ENCODE assay signal across 7 cellular contexts in the genomic region with DNA sequence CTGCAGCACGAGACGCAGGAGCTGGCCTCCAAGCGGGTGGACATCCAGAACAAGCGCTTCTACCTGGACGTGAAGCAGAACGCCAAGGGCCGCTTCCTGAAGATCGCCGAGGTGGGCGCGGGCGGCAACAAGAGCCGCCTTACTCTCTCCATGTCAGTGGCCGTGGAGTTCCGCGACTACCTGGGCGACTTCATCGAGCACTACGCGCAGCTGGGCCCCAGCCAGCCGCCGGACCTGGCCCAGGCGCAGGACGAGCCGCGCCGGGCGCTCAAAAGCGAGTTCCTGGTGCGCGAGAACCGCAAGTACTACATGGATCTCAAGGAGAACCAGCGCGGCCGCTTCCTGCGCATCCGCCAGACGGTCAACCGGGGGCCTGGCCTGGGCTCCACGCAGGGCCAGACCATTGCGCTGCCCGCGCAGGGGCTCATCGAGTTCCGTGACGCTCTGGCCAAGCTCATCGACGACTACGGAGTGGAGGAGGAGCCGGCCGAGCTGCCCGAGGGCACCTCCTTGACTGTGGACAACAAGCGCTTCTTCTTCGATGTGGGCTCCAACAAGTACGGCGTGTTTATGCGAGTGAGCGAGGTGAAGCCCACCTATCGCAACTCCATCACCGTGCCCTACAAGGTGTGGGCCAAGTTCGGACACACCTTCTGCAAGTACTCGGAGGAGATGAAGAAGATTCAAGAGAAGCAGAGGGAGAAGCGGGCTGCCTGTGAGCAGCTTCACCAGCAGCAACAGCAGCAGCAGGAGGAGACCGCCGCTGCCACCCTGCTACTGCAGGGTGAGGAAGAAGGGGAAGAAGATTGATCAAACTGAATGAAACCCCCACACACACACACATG. TPM values are rescaled to one million over a fixed set of nuclear protein-coding genes. Genes with fewer than 3 reads are reported as not detected.
DNase-seq lines count a peak whose midpoint lies in the region; ATAC-seq and TF ChIP-seq lines count a peak whose summit lies in the region.

No MANE protein-coding gene starts in this region.

- intact Hi-C loops in activated B cell treated with CpG ODN at 0.5 μM for 24 hours (cut with micrococcal nuclease) = loop anchor here (1.0 to 10.0 kb wide), 9 partner anchors 7 to 722 kb away; partner anchors contain the start of genes CYSTM1 and WDR55
- intact Hi-C loops in colonic mucosa (cut with DNase I) = no loop called here
- intact Hi-C loops in left lung (cut with DNase I) = no loop called here

- DNase-seq in HAP-1 (ENCODE audit: low spot score in 2 of 2) (peak in 1 of 2 experiments; percentile 64), MM.1S (peak; percentile 42), activated B cell treated with CpG ODN at 0.5 μM for 24 hours (peak; percentile 49), colonic mucosa (peak; percentile 64), left lung (peak; percentile 71 to 93)
- peak in 2 of 3 donors; percentile 12 to 18 for DNase-seq in stimulated activated CD4-positive, alpha-beta T cell treated with anti-CD3 and anti-CD28 coated beads, TNF-alpha, amount 100 ng/mL, for 48 hours (ENCODE audit: low read depth in 3 of 3)

- H3K27ac ChIP-seq in MM.1S (ENCODE audit: low read length) (peak overlapping the region; percentile 49; the same call in 1 of the 2 replicates), colonic mucosa (peak overlapping the region; percentile 91), left lung (peak overlapping the region; percentile 89 to 91)

- peaks cover 64% of the 10 kb centered on the region for H3K4me1 Mint-ChIP-seq in activated B cell treated with CpG ODN at 0.5 μM for 24 hours

- no peaks in the 10 kb centered on the region for H3K9me3 Mint-ChIP-seq in activated B cell treated with CpG ODN at 0.5 μM for 24 hours

- H3K9ac ChIP-seq in MM.1S (ENCODE audit: low read length) = peak overlapping the region; percentile 68; the same call in 1 of the 2 replicates
- H3K9ac ChIP-seq in colonic mucosa (ENCODE audit: low read depth in 2 of 2, low read length in 2 of 2) = peak overlapping the region; percentile 80 to 87

- H3K9me3 ChIP-seq in HAP-1 = no peaks in the 10 kb centered on the region
- no peaks in the 10 kb centered on the region for H3K9me3 ChIP-seq in MM.1S (replicated peaks; ENCODE audit: insufficient read depth, low read length)
- H3K9me3 ChIP-seq in colonic mucosa = no peaks in the 10 kb centered on the region
- no peaks in the 10 kb centered on the region for H3K9me3 ChIP-seq in left lung

- peak overlapping the region; percentile 94 for H3K4me3 Mint-ChIP-seq in activated B cell treated with CpG ODN at 0.5 μM for 24 hours

- in situ Hi-C loops in HAP-1 (cut with MboI; ENCODE audit: low sequenced_read_pairs) = no loop called here

- H3K27me3 Mint-ChIP-seq in activated B cell treated with CpG ODN at 0.5 μM for 24 hours = peaks cover 2% of the 10 kb centered on the region

- H3K36me3 Mint-ChIP-seq in activated B cell treated with CpG ODN at 0.5 μM for 24 hours (ENCODE audit: low read depth) = no peaks in the 10 kb centered on the region

- ATAC-seq in activated B cell treated with CpG ODN at 0.5 μM for 24 hours (ENCODE audit: low read depth) = peak; percentile 17
- ATAC-seq in left lung = peak; percentile 67

- H3K79me2 ChIP-seq in MM.1S (ENCODE audit: low read length) = peaks cover 66% of the 10 kb centered on the region

- no peak for TF ChIP-seq CTCF in GM12875 (IDR thresholded peaks at IDR 0.05; ENCODE audit: borderline replicate concordance, insufficient read depth, low read depth, low read length)
- TF ChIP-seq CTCF in MM.1S (IDR thresholded peaks at IDR 0.05; ENCODE audit: low read length) = no peak
- TF ChIP-seq CTCF in activated B cell treated with CpG ODN at 0.5 μM for 24 hours (IDR thresholded peaks at IDR 0.05) = no peak
- TF ChIP-seq CTCF in colonic mucosa (IDR thresholded peaks at IDR 0.05) = no peak
- no peak for TF ChIP-seq CTCF in left lung (IDR thresholded peaks at IDR 0.05)

- peaks cover 5% of the 10 kb centered on the region; the same call in 1 of the 2 replicates for H4K20me1 ChIP-seq in MM.1S (ENCODE audit: insufficient read depth, low read length)

- H2AFZ ChIP-seq in MM.1S (ENCODE audit: low read length) = peak overlapping the region; percentile 56

- H3K4me1 ChIP-seq in HAP-1 (peaks cover 68% of the 10 kb centered on the region), MM.1S (ENCODE audit: low read length) (0 out of 2 replicates have a peak, but pooled peaks cover 8% of the 10 kb centered on the region), colonic mucosa (peaks cover 7% of the 10 kb centered on the region), left lung (peaks cover 26 to 65% of the 10 kb centered on the region in 2 donors)

- peak overlapping the region; percentile 88 for H3K27ac Mint-ChIP-seq in activated B cell treated with CpG ODN at 0.5 μM for 24 hours

- 0 out of 2 replicates have a peak, but pooled peaks cover 6% of the 10 kb centered on the region for H3K36me3 ChIP-seq in HAP-1 (replicated peaks)
- no peaks in the 10 kb centered on the region for H3K36me3 ChIP-seq in MM.1S (replicated peaks; ENCODE audit: insufficient read depth, low read length)
- H3K36me3 ChIP-seq in colonic mucosa = no peaks in the 10 kb centered on the region
- H3K36me3 ChIP-seq in left lung = no peaks in the 10 kb centered on the region

- POLR2A ChIA-PET in activated B cell treated with CpG ODN at 0.5 μM for 24 hours (lab: Charles Lee) = interaction anchor here (0.5 to 1.9 kb wide), 9 partner anchors 17 to 1745 kb away, joined by 3 to 9 read pairs (median 5); partner anchors contain the start of genes ANKHD1 and CYSTM1

- CTCF ChIA-PET in activated B cell treated with CpG ODN at 0.5 μM for 24 hours (lab: Charles Lee) = interaction anchor here (1.4 to 6.2 kb wide), 3 partner anchors 30 to 42 kb away, joined by 5 to 59 read pairs (median 6); no protein-coding TSS in a partner anchor

- H3K4me2 ChIP-seq in MM.1S (ENCODE audit: low read depth, low read length) = peak overlapping the region; percentile 80

- H3F3A ChIP-seq in MM.1S (ENCODE audit: insufficient read depth, low read length) = peaks cover 11% of the 10 kb centered on the region

- no peaks in the 10 kb centered on the region for H3K27me3 ChIP-seq in HAP-1 (ENCODE audit: low read depth)
- H3K27me3 ChIP-seq in MM.1S (replicated peaks; ENCODE audit: insufficient read depth, low read length) = no peaks in the 10 kb centered on the region
- no peaks in the 10 kb centered on the region for H3K27me3 ChIP-seq in colonic mucosa
- peaks cover 0 to 38% of the 10 kb centered on the region in 2 donors for H3K27me3 ChIP-seq in left lung

- H3K4me3 ChIP-seq in GM12875 (ENCODE audit: low read depth, low read length) (peak overlapping the region; percentile 98), HAP-1 (peak overlapping the region; percentile 69), MM.1S (ENCODE audit: low read length) (peak overlapping the region; percentile 83), colonic mucosa (peak overlapping the region; percentile 66), left lung (peak overlapping the region; percentile 49 to 68)

- H3K9me2 ChIP-seq in MM.1S (replicated peaks; ENCODE audit: insufficient read depth, low read length) = no peaks in the 10 kb centered on the region

RNA-seq across cellular contexts. Expression of gene PURA, which starts 0.7 kb away (rescaled TPM):
- total RNA-seq in activated B cell treated with CpG ODN at 0.5 μM for 24 hours = 13.2 and 14.9 TPM in 2 replicates
- 10 to 100 TPM; 20.5 to 21.6 TPM for total RNA-seq in colonic mucosa
- 10 to 100 TPM; 25.0 TPM for total RNA-seq in left lung

RNA-seq across cellular contexts. Expression of gene IGIP, which starts 11.2 kb away (rescaled TPM):
- total RNA-seq in activated B cell treated with CpG ODN at 0.5 μM for 24 hours = 3.7 and 4.8 TPM in 2 replicates
- total RNA-seq in colonic mucosa = 1 to 10 TPM; 7.8 to 9.5 TPM
- 10 to 100 TPM; 11.6 to 13.7 TPM for total RNA-seq in left lung
